8 cellular contexts compared by ENCODE assay signal in genomic region chr17:75087558-75088453, GRCh38. TPM values are rescaled to one million over a fixed set of nuclear protein-coding genes. Genes with fewer than 3 reads are reported as not detected.
DNase-seq lines count a peak whose midpoint lies in the region; ATAC-seq, FAIRE-seq and TF ChIP-seq lines count a peak whose summit lies in the region.

SLC16A5 (plus strand) TSS chr17:75087954; CDS start chr17:75093637, 5,683 bp downstream.

- H3K36me3 Mint-ChIP-seq in natural killer cell treated with Interleukin-12 subunit alpha and Interleukin-12 subunit beta and Interleukin-15 and Interleukin-18, amount 100 ng/mL, for 72 hours = no peaks in the 10 kb centered on the region

- DNase-seq in AML-193 (lab: John Stamatoyannopoulos, UW) = peak; percentile 92 to 93
- DNase-seq in GM19239 (ENCODE audit: insufficient read length, low spot score) = peak; percentile 57
- peak; percentile 71 for DNase-seq in NCI-H510A treated with DMSO at 0.1 percent for 48 hours (lab: John Stamatoyannopoulos, UW)
- peak; percentile 45 for DNase-seq in activated effector memory CD4-positive, alpha-beta T cell treated with Interleukin-2 at 50 U/mL for 16 hours
- peak; percentile 41 for DNase-seq in fibroblast of the aortic adventitia (ENCODE audit: low read depth)
- DNase-seq in natural killer cell treated with Interleukin-12 subunit alpha and Interleukin-12 subunit beta and Interleukin-15 and Interleukin-18, amount 100 ng/mL, for 72 hours (ENCODE audit: low spot score) = peak; percentile 79
- no peak for DNase-seq in NCI-H82 (lab: John Stamatoyannopoulos, UW)

- no peaks in the 10 kb centered on the region for H3K9me3 Mint-ChIP-seq in natural killer cell treated with Interleukin-12 subunit alpha and Interleukin-12 subunit beta and Interleukin-15 and Interleukin-18, amount 100 ng/mL, for 72 hours

- FAIRE-seq in GM19239 (lab: Jason Lieb, UNC) = peak; percentile 74

- peak within 1 kb of the TSS; percentile 47 for H3K4me3 ChIP-seq in fibroblast of the aortic adventitia (ENCODE audit: low read depth, low read length)

- no peak for TF ChIP-seq CTCF in fibroblast of the aortic adventitia (IDR thresholded peaks at IDR 0.05; ENCODE audit: insufficient read depth, low read length)

- H3K4me3 Mint-ChIP-seq in natural killer cell treated with Interleukin-12 subunit alpha and Interleukin-12 subunit beta and Interleukin-15 and Interleukin-18, amount 100 ng/mL, for 72 hours = peak within 1 kb of the TSS; percentile 78

- peak; percentile 80 to 90 for ATAC-seq in natural killer cell treated with Interleukin-12 subunit alpha and Interleukin-12 subunit beta and Interleukin-15 and Interleukin-18, amount 100 ng/mL, for 72 hours
- ATAC-seq in GM18858 (IDR thresholded peaks at IDR 0.05; ENCODE audit: unreplicated experiment) = no peak

- H3K4me1 Mint-ChIP-seq in natural killer cell treated with Interleukin-12 subunit alpha and Interleukin-12 subunit beta and Interleukin-15 and Interleukin-18, amount 100 ng/mL, for 72 hours (ENCODE audit: low read depth in 2 of 2) = peaks cover 16 to 23% of the 10 kb centered on the region in 2 donors

- no peaks in the 10 kb centered on the region for H3K27me3 Mint-ChIP-seq in natural killer cell treated with Interleukin-12 subunit alpha and Interleukin-12 subunit beta and Interleukin-15 and Interleukin-18, amount 100 ng/mL, for 72 hours

- H3K27ac Mint-ChIP-seq in natural killer cell treated with Interleukin-12 subunit alpha and Interleukin-12 subunit beta and Interleukin-15 and Interleukin-18, amount 100 ng/mL, for 72 hours = peak within 1 kb of the TSS; percentile 62 to 66

RNA-seq across cellular contexts. Expression of gene SLC16A5, which starts in this region (rescaled TPM):
- 2.8 and 4.4 TPM in 2 replicates for total RNA-seq in fibroblast of the aortic adventitia (ENCODE audit: low replicate concordance)
- total RNA-seq in natural killer cell treated with Interleukin-12 subunit alpha and Interleukin-12 subunit beta and Interleukin-15 and Interleukin-18, amount 100 ng/mL, for 72 hours = 1 to 10 TPM; 4.6 TPM
